Comparison of ENCODE assay signal across 14 cellular contexts in the genomic region with DNA sequence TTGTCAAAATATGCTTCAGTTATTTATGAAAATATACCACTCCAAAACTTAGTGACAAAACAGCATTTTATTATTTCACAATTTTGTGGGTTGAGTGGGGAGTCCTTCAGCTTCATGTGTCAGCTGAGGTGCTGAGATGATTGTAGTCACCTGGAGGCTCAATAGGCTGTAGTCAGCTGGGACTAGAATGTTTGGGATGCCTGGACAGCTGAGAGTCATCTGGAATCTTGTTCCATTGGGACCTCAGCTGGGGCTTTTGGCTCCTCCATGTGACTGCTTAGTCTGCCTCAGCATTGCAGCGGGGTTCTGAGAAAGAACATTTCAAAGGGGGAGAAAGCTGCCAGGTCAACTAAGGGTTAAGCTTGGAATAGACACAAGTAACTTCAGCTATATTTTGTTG. TPM values are rescaled to one million over a fixed set of nuclear protein-coding genes. Genes with fewer than 3 reads are reported as not detected.
DNase-seq lines count a peak whose midpoint lies in the region; ATAC-seq, FAIRE-seq and TF ChIP-seq lines count a peak whose summit lies in the region.
"Had no signal": no experiment of that assay in that cellular context is flagged by ENCODE, and none has a peak within 500 bp of the region (broad histone marks: within the 10 kb centered on the region; RNA-seq: fewer than 3 reads in every experiment).

No MANE protein-coding gene starts in this region.

- SMC1A ChIA-PET in GM12878 (lab: Charles Lee; ENCODE audit: uncharacterized antibody, unreplicated experiment), result interaction anchor here (0.8 to 2.1 kb wide), 14 partner anchors 8 to 302 kb away, joined by 3 to 24 read pairs (median 4); no protein-coding TSS in a partner anchor

- H3K9ac ChIP-seq in GM12878 (ENCODE audit: control insufficient read depth, insufficient read depth, low read length), result no peak overlapping the region

- H3K4me1 Mint-ChIP-seq in stimulated activated naive CD8-positive, alpha-beta T cell treated with anti-CD3 and anti-CD28 coated beads, Interleukin-15, amount 100 ng/mL, for 72 hours, result peaks cover 78% of the 10 kb centered on the region

- in situ Hi-C loops in GM12878 (cut with MboI), result no loop called here

- CTCF ChIA-PET in GM12878 (lab: Yijun Ruan, JAX), result interaction anchor here (0.7 to 2.2 kb wide), 7 partner anchors 10 to 80 kb away, joined by 3 to 9 read pairs (median 4); partner anchors contain the start of gene STT3B

- RAD21 ChIA-PET in GM12878 (lab: Charles Lee; ENCODE audit: unreplicated experiment), result interaction anchor here (0.9 to 2.8 kb wide), 5 partner anchors 10 to 305 kb away, joined by 3 to 26 read pairs (median 3); partner anchors contain the start of gene STT3B

- TF ChIP-seq POLR2A in GM12878 (IDR thresholded peaks at IDR 0.05; ENCODE audit: low read depth, low read length), result no peak

- TF ChIP-seq RAD21 in GM12878 (IDR thresholded peaks at IDR 0.05; ENCODE audit: insufficient read depth, low read depth, low read length), result no peak

- no peak for FAIRE-seq in GM12878 (lab: Jason Lieb, UNC)
- FAIRE-seq: endometrium had no signal

- H3K4me3 ChIP-seq in right atrium auricular region, result no peak overlapping the region
- no peak overlapping the region for H3K4me3 ChIP-seq in GM12878

- no peaks in the 10 kb centered on the region; the same call in 1 of the 2 replicates for H4K20me1 ChIP-seq in GM12878 (ENCODE audit: control insufficient read depth, insufficient read depth)

- BruUV-seq in GM12878 (replicated peaks; lab: Mats Ljungman, UMichigan), result no TSS peak

- ATAC-seq in Right ventricle myocardium inferior, result peak; percentile 51
- ATAC-seq in GM12878, result peak; percentile 34
- no peak for ATAC-seq in stimulated activated naive CD8-positive, alpha-beta T cell treated with anti-CD3 and anti-CD28 coated beads, Interleukin-15, amount 100 ng/mL, for 72 hours

- peak overlapping the region in 1 of 2 donors; percentile 89 for H3K27ac Mint-ChIP-seq in stimulated activated naive CD8-positive, alpha-beta T cell treated with anti-CD3 and anti-CD28 coated beads, Interleukin-15, amount 100 ng/mL, for 72 hours
- H3K27ac Mint-ChIP-seq: activated T-helper 1 cell treated with anti-CD3 and anti-CD28 coated beads, Interleukin-12 subunit alpha, Interleukin-12 subunit beta, Interleukin-2, Interleukin-4 antibody, amounts not matched to agents 30 ng/mL and 10 ng/mL and 1 ng/mL, durations not matched to agents 14 hours and 24 hours and 36 hours; progenitor cell of endocrine pancreas had no signal

- H3K36me3 ChIP-seq in right atrium auricular region (no peaks in the 10 kb centered on the region), GM12878 (ENCODE audit: control insufficient read depth in 2 of 2, insufficient read depth in 2 of 2, low read length in 1 of 2) (peaks cover 0 to 7% of the 10 kb centered on the region in 2 experiments; a peak in 1 of 4 replicates)

- 47% methylated on average over 1 of the region's 1 CpG for WGBS in GM12878 (ENCODE audit: insufficient coverage, insufficient replicate concordance, low lambda C conversion rate, missing lambda C conversion rate)

- H3K4me3 Mint-ChIP-seq in stimulated activated naive CD8-positive, alpha-beta T cell treated with anti-CD3 and anti-CD28 coated beads, Interleukin-15, amount 100 ng/mL, for 72 hours, result no peak overlapping the region
- H3K4me3 Mint-ChIP-seq: activated T-helper 1 cell treated with anti-CD3 and anti-CD28 coated beads, Interleukin-12 subunit alpha, Interleukin-12 subunit beta, Interleukin-2, Interleukin-4 antibody, amounts not matched to agents 30 ng/mL and 10 ng/mL and 1 ng/mL, durations not matched to agents 14 hours and 24 hours and 36 hours had no signal

- no peak overlapping the region for H3K4me2 ChIP-seq in GM12878 (ENCODE audit: control insufficient read depth, insufficient read depth)

- H3K27me3 ChIP-seq in right atrium auricular region (no peaks in the 10 kb centered on the region), GM12878 (replicated peaks in 1 of 2; ENCODE audit: control insufficient read depth in 2 of 2, insufficient read depth in 2 of 2, low read length in 1 of 2) (no peaks in the 10 kb centered on the region)

- TF ChIP-seq CTCF in right atrium auricular region (IDR thresholded peaks at IDR 0.05), result no peak
- no peak for TF ChIP-seq CTCF in GM12878 (IDR thresholded peaks at IDR 0.05 in 2 of 3, conservative IDR thresholded peaks at IDR 0.05 in 1 of 3; ENCODE audit: control insufficient read depth in 2 of 3, extremely low read depth in 1 of 3, insufficient read depth in 1 of 3, low read depth in 3 of 3, low read length in 3 of 3)

- H2AFZ ChIP-seq in GM12878 (ENCODE audit: control insufficient read depth, low read depth, low read length), result no peak overlapping the region

- DNase-seq in Right ventricle myocardium inferior (ENCODE audit: missing footprints) (no peak), right atrium auricular region (ENCODE audit: low spot score) (no peak), GM12878 (ENCODE audit: low read depth, low spot score) (no peak), kidney tubule cell (ENCODE audit: low spot score) (peak; percentile 30), medulla oblongata (ENCODE audit: extremely low spot score) (no peak), NCI-H2029 (lab: John Stamatoyannopoulos, UW) (no peak)
- no peak for DNase-seq in effector CD8-positive, alpha-beta T cell (lab: John Stamatoyannopoulos, UW)
- DNase-seq in stimulated activated naive CD8-positive, alpha-beta T cell treated with anti-CD3 and anti-CD28 coated beads, Interleukin-15, amount 100 ng/mL, for 72 hours, result no peak
- DNase-seq: activated CD4-positive, alpha-beta T cell treated with anti-CD3 and anti-CD28 coated beads for 1 hour; MV-4-11; stimulated activated CD8-positive, alpha-beta memory T cell treated with anti-CD3 and anti-CD28 coated beads, Interleukin-4, amount 100 ng/mL, for 48 hours had no signal

- TF ChIP-seq EP300 in GM12878 (IDR thresholded peaks at IDR 0.05; ENCODE audit: borderline replicate concordance in 1 of 2, control insufficient read depth in 1 of 2, low read depth in 2 of 2, low read length in 2 of 2), result no peak

- H3K4me1 ChIP-seq in right atrium auricular region (peaks cover 0 to 32% of the 10 kb centered on the region in 2 donors), GM12878 (ENCODE audit: control insufficient read depth, insufficient read depth, low read length) (no peaks in the 10 kb centered on the region)

- H3K27me3 Mint-ChIP-seq in stimulated activated naive CD8-positive, alpha-beta T cell treated with anti-CD3 and anti-CD28 coated beads, Interleukin-15, amount 100 ng/mL, for 72 hours, result no peaks in the 10 kb centered on the region
- H3K27me3 Mint-ChIP-seq: progenitor cell of endocrine pancreas had no signal

- POLR2A ChIA-PET in GM12878 (lab: Charles Lee), result interaction anchor here (0.5 to 2.2 kb wide), 9 partner anchors 10 to 305 kb away, joined by 3 to 15 read pairs (median 3); partner anchors contain the start of gene STT3B

- no peaks in the 10 kb centered on the region for H3K9me3 Mint-ChIP-seq in stimulated activated naive CD8-positive, alpha-beta T cell treated with anti-CD3 and anti-CD28 coated beads, Interleukin-15, amount 100 ng/mL, for 72 hours
- H3K9me3 Mint-ChIP-seq: activated T-helper 1 cell treated with anti-CD3 and anti-CD28 coated beads, Interleukin-12 subunit alpha, Interleukin-12 subunit beta, Interleukin-2, Interleukin-4 antibody, amounts not matched to agents 30 ng/mL and 10 ng/mL and 1 ng/mL, durations not matched to agents 14 hours and 24 hours and 36 hours had no signal

- H3K9me3 ChIP-seq in right atrium auricular region (no peaks in the 10 kb centered on the region), GM12878 (replicated peaks; ENCODE audit: control insufficient read depth, insufficient read depth, low read length) (peaks cover 7% of the 10 kb centered on the region; the same call in 2 of the 3 replicates)

- intact Hi-C loops in Right ventricle myocardium inferior (cut with DNase I) (loop anchor here (5.0 kb wide), 1 partner anchor 41 kb away; no protein-coding TSS in a partner anchor), GM12878 (cut with micrococcal nuclease; ENCODE audit: unreplicated experiment) (no loop called here)

- peaks cover 97% of the 10 kb centered on the region for H3K79me2 ChIP-seq in GM12878 (ENCODE audit: control insufficient read depth, insufficient read depth, low read length)

- H3K27ac ChIP-seq in right atrium auricular region (no peak overlapping the region), GM12878 (ENCODE audit: control insufficient read depth, insufficient read depth) (no peak overlapping the region)

TF ChIP-seq in GM12878, 131 proteins besides CTCF, POLR2A, EP300 and RAD21 (continues in another document):
- TF ChIP-seq RAD51 (IDR thresholded peaks at IDR 0.05) (no peak), KLF5 (IDR thresholded peaks at IDR 0.05; ENCODE audit: partially characterized antibody) (no peak), GATAD2B (conservative IDR thresholded peaks at IDR 0.05; ENCODE audit: low read depth) (no peak), NBN (IDR thresholded peaks at IDR 0.05) (no peak), BRCA1 (IDR thresholded peaks at IDR 0.05; ENCODE audit: low read depth, low read length) (no peak), FOXM1 (IDR thresholded peaks at IDR 0.05; ENCODE audit: low read depth, low read length) (no peak), MYC (IDR thresholded peaks at IDR 0.05; ENCODE audit: insufficient read depth, insufficient read length, insufficient replicate concordance, low read length, severe bottlenecking) (no peak), RUNX3 (IDR thresholded peaks at IDR 0.05; ENCODE audit: low read length) (no peak), ZNF622 (IDR thresholded peaks at IDR 0.05) (no peak), NFYA (IDR thresholded peaks at IDR 0.05; ENCODE audit: borderline replicate concordance, low read depth, low read length) (no peak)

RNA-seq across cellular contexts. Expression of gene STT3B, which starts 13.4 kb away (rescaled TPM):
- total RNA-seq in Right ventricle myocardium inferior (98.6 TPM), right atrium auricular region (10 to 100 TPM; 78.0 to 87.5 TPM), GM12878 (2014; rRNA removed) (93.5 and 99.7 TPM in 2 replicates), GM12878 (2014; rRNA removed; fragmentation: Illumina TruSeq; extraction: Trizol) (125 and 135 TPM in 2 replicates), GM12878 (2021) (83.9 and 87.3 TPM in 2 replicates)
- 279 and 287 TPM in 2 replicates for total RNA-seq in GM12878 (2013; cell fraction: nucleolus; rRNA removed)
- 51.0 TPM for polyA plus RNA-seq in GM12878 (2011; ENCODE audit: low read depth)
- polyA plus RNA-seq in GM12878 (2011; rRNA removed) (208 and 308 TPM in 2 replicates), GM12878 (2014; fragmentation: Illumina TruSeq; extraction: Trizol) (80.0 and 89.8 TPM in 2 replicates), GM12878 (2014; fragmentation: Nextera tagmentation; extraction: Ambion mirVana) (10 to 100 TPM; 19.9 to 29.3 TPM), GM12878 (2014; rRNA removed) (55.9 and 71.1 TPM in 2 replicates), GM12878 (2016; fragmentation: Nextera tagmentation; extraction: Ambion mirVana) (10 to 100 TPM; 29.9 to 79.2 TPM)
- polyA plus RNA-seq in GM12878 (2011; cell fraction: cytosol; rRNA removed), result 76.6 and 78.3 TPM in 2 replicates
- 99.2 and 113 TPM in 2 replicates for polyA plus RNA-seq in GM12878 (2011; cell fraction: nucleus; rRNA removed)
- polyA plus RNA-seq in GM12878 (2012), result 73.1 and 105 TPM in 2 replicates
- polyA minus RNA-seq in GM12878 (2011; rRNA and poly(A)+ RNA removed), result 213 and 270 TPM in 2 replicates
- 78.4 and 86.4 TPM in 2 replicates for polyA minus RNA-seq in GM12878 (2011; cell fraction: cytosol; rRNA and poly(A)+ RNA removed)
- polyA minus RNA-seq in GM12878 (2011; cell fraction: nucleus; rRNA and poly(A)+ RNA removed), result 110 and 166 TPM in 2 replicates
